12 cellular contexts compared by ENCODE assay signal in genomic region chr22:29080061-29080975, GRCh38. TPM values are rescaled to one million over a fixed set of nuclear protein-coding genes. Genes with fewer than 3 reads are reported as not detected.
DNase-seq lines count a peak whose midpoint lies in the region; FAIRE-seq and TF ChIP-seq lines count a peak whose summit lies in the region.
"Had no signal": no experiment of that assay in that cellular context is flagged by ENCODE, and none has a peak within 500 bp of the region (broad histone marks: within the 10 kb centered on the region; RNA-seq: fewer than 3 reads in every experiment).

No MANE protein-coding gene starts in this region.

- CTCF ChIA-PET in HEK293 (lab: Yijun Ruan, JAX): interaction anchor here (0.6 to 2.8 kb wide), 5 partner anchors 11 to 165 kb away, joined by 3 to 9 read pairs (median 4); no protein-coding TSS in a partner anchor

- no peaks in the 10 kb centered on the region for H3K36me3 Mint-ChIP-seq in endothelial cell (ENCODE audit: low read depth, unreplicated experiment)

- FAIRE-seq in H54 (lab: Jason Lieb, UNC): no peak

- peaks cover 29% of the 10 kb centered on the region for H3K4me1 ChIP-seq in HEK293 (ENCODE audit: control insufficient read depth, insufficient read depth, low read length)

- no peaks in the 10 kb centered on the region for H3K9me3 Mint-ChIP-seq in endothelial cell (ENCODE audit: unreplicated experiment)
- H3K9me3 Mint-ChIP-seq: dendritic cell treated with granulocyte-macrophage colony-stimulating factor and Interleukin-4, amounts not matched to agents 40 ng/mL and 50 ng/mL, for 4 days had no signal

- H3K9me3 ChIP-seq in HEK293 (ENCODE audit: control insufficient read depth, insufficient read depth, low read depth, low read length): no peaks in the 10 kb centered on the region

- TF ChIP-seq POLR2A in H54 (IDR thresholded peaks at IDR 0.05; ENCODE audit: low read depth, low read length): no peak

- no peaks in the 10 kb centered on the region; a peak in 1 of 3 replicates for H3K36me3 ChIP-seq in HEK293 (ENCODE audit: control insufficient read depth in 2 of 2, insufficient read depth in 1 of 2, low read length in 2 of 2)

- no peaks in the 10 kb centered on the region for H3K27me3 Mint-ChIP-seq in endothelial cell (ENCODE audit: unreplicated experiment)

- no peak overlapping the region for H3K27ac Mint-ChIP-seq in endothelial cell (ENCODE audit: unreplicated experiment)
- H3K27ac Mint-ChIP-seq: dendritic cell treated with granulocyte-macrophage colony-stimulating factor and Interleukin-4, amounts not matched to agents 40 ng/mL and 50 ng/mL, for 4 days had no signal

- DNase-seq in NCI-H69 (lab: John Stamatoyannopoulos, UW): peak; percentile 98
- peak; percentile 19 to 29 for DNase-seq in cardiac fibroblast (ENCODE audit: low read depth in 2 of 2)
- DNase-seq in endothelial cell (ENCODE audit: low spot score): no peak
- DNase-seq in coronary artery (ENCODE audit: low spot score): no peak
- DNase-seq in H54 (ENCODE audit: insufficient read length, low spot score): no peak
- DNase-seq: Calu3; stimulated activated naive CD4-positive, alpha-beta T cell had no signal

- TF ChIP-seq CTCF in HEK293 (tag by site-specific recombination; IDR thresholded peaks at IDR 0.05): peak; percentile 51
- peak; percentile 2 for TF ChIP-seq CTCF in cardiac fibroblast (IDR thresholded peaks at IDR 0.05; ENCODE audit: low read depth, low read length)
- TF ChIP-seq CTCF in endothelial cell (IDR thresholded peaks at IDR 0.05; ENCODE audit: unreplicated experiment): no peak
- TF ChIP-seq CTCF in coronary artery (IDR thresholded peaks at IDR 0.05): no peak

- no peak overlapping the region for H3K4me3 Mint-ChIP-seq in endothelial cell (ENCODE audit: unreplicated experiment)
- H3K4me3 Mint-ChIP-seq: dendritic cell treated with granulocyte-macrophage colony-stimulating factor and Interleukin-4, amounts not matched to agents 40 ng/mL and 50 ng/mL, for 4 days had no signal

- no peak overlapping the region for H3K4me3 ChIP-seq in HEK293 (ENCODE audit: low read depth, low read length)
- H3K4me3 ChIP-seq in cardiac fibroblast (replicated peaks in 1 of 2; ENCODE audit: low read depth in 2 of 2, low read length in 2 of 2): no peak overlapping the region
- no peak overlapping the region for H3K4me3 ChIP-seq in skin epidermis
- no peak overlapping the region for H3K4me3 ChIP-seq in coronary artery

- H3K27ac ChIP-seq in HEK293 (ENCODE audit: extremely low read depth, low read depth, low read length) (peak overlapping the region; percentile 74), skin epidermis (peak overlapping the region in 16 of 21 experiments; percentile 4 to 71 (median 44)), coronary artery (peak overlapping the region in 1 of 2 donors; percentile 20)

- POLR2A ChIA-PET in HEK293 (lab: Yijun Ruan, JAX): interaction anchor here (1.0 kb wide), 1 partner anchor 50 kb away, joined by 3 read pairs; no protein-coding TSS in a partner anchor

- H3K4me1 Mint-ChIP-seq in endothelial cell (ENCODE audit: unreplicated experiment): no peaks in the 10 kb centered on the region

TF ChIP-seq in HEK293, 187 proteins besides CTCF, POLR2A, EP300 and RAD21 (continues in another document):
- TF ChIP-seq EGR2 (tag by site-specific recombination; IDR thresholded peaks at IDR 0.05; ENCODE audit: low read depth) (no peak), SCRT2 (tag by site-specific recombination; IDR thresholded peaks at IDR 0.05) (no peak), OVOL3 (tag by site-specific recombination; IDR thresholded peaks at IDR 0.05) (no peak), KLF9 (tag by site-specific recombination; IDR thresholded peaks at IDR 0.05; ENCODE audit: low read depth) (peak; percentile 68; the same call in 1 of the 2 replicates), FEZF1 (tag by site-specific recombination; IDR thresholded peaks at IDR 0.05) (peak; percentile 87), RBAK (tag by site-specific recombination; IDR thresholded peaks at IDR 0.05) (no peak), ZNF501 (tag by site-specific recombination; IDR thresholded peaks at IDR 0.05) (no peak), ZNF248 (tag by site-specific recombination; IDR thresholded peaks at IDR 0.05) (no peak), ZNF639 (tag by site-specific recombination; IDR thresholded peaks at IDR 0.05) (no peak), TRIM28 (IDR thresholded peaks at IDR 0.05; ENCODE audit: borderline replicate concordance, low read length) (peak; percentile 79), TSHZ1 (tag by site-specific recombination; IDR thresholded peaks at IDR 0.05; ENCODE audit: borderline replicate concordance) (0 out of 2 replicates have a peak, but pooled peaks have one; percentile 38), REPIN1 (tag by site-specific recombination; IDR thresholded peaks at IDR 0.05; ENCODE audit: low read depth) (no peak), ZNF266 (tag by site-specific recombination; IDR thresholded peaks at IDR 0.05; ENCODE audit: low read depth) (no peak), ZNF416 (tag by site-specific recombination; IDR thresholded peaks at IDR 0.05) (no peak), ZFP69B (tag by site-specific recombination; IDR thresholded peaks at IDR 0.05) (0 out of 2 replicates have a peak, but pooled peaks have one; percentile 25), ZNF24 (tag by site-specific recombination; IDR thresholded peaks at IDR 0.05) (0 out of 2 replicates have a peak, but pooled peaks have one; percentile 45), ZNF544 (tag by site-specific recombination; IDR thresholded peaks at IDR 0.05) (no peak), HOXA7 (CRISPR knock-in tag; IDR thresholded peaks at IDR 0.05; ENCODE audit: borderline replicate concordance) (no peak), ZNF19 (tag by site-specific recombination; IDR thresholded peaks at IDR 0.05; ENCODE audit: low read depth) (no peak), ZNF776 (tag by site-specific recombination; IDR thresholded peaks at IDR 0.05; ENCODE audit: borderline replicate concordance) (no peak)
- TF ChIP-seq, protein P1, sequence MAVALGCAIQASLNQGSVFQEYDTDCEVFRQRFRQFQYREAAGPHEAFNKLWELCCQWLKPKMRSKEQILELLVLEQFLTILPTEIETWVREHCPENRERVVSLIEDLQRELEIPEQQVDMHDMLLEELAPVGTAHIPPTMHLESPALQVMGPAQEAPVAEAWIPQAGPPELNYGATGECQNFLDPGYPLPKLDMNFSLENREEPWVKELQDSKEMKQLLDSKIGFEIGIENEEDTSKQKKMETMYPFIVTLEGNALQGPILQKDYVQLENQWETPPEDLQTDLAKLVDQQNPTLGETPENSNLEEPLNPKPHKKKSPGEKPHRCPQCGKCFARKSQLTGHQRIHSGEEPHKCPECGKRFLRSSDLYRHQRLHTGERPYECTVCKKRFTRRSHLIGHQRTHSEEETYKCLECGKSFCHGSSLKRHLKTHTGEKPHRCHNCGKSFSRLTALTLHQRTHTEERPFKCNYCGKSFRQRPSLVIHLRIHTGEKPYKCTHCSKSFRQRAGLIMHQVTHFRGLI (tag by site-specific recombination; IDR thresholded peaks at IDR 0.05): no peak
- TF ChIP-seq, protein P2, sequence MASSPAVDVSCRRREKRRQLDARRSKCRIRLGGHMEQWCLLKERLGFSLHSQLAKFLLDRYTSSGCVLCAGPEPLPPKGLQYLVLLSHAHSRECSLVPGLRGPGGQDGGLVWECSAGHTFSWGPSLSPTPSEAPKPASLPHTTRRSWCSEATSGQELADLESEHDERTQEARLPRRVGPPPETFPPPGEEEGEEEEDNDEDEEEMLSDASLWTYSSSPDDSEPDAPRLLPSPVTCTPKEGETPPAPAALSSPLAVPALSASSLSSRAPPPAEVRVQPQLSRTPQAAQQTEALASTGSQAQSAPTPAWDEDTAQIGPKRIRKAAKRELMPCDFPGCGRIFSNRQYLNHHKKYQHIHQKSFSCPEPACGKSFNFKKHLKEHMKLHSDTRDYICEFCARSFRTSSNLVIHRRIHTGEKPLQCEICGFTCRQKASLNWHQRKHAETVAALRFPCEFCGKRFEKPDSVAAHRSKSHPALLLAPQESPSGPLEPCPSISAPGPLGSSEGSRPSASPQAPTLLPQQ (tag by site-specific recombination; IDR thresholded peaks at IDR 0.05): peak; percentile 54; the same call in 1 of the 2 replicates

RNA-seq across cellular contexts. Expression of gene KREMEN1, which starts 7.5 kb away (rescaled TPM):
- 3.1 TPM for total RNA-seq in endothelial cell (ENCODE audit: unreplicated experiment)

RNA-seq across cellular contexts. Expression of gene C22orf31, which starts 18.7 kb away (rescaled TPM):
- not detected for total RNA-seq in endothelial cell (ENCODE audit: unreplicated experiment)
- total RNA-seq: Calu3; omental fat pad; T-helper 2 cell treated with Interferon-gamma antibody and Interleukin-4, amounts not matched to agents 100 ng/mL and 5 ng/mL, for 36 hours had no signal

Comparison
In these comparisons a context has a peak if more than half of its experiments do, and no peak if none do; other contexts are left out.
1. CTCF ChIP-seq: peak in HEK293 (single experiment) and cardiac fibroblast (single experiment); none in endothelial cell (single experiment) and coronary artery (single experiment).
2. DNase-seq: peak in NCI-H69 (single experiment) and cardiac fibroblast (2 of 2); none in endothelial cell (single experiment), coronary artery (single experiment) and H54 (single experiment).